ENCODE assay signal across 8 cellular contexts in the genomic region with DNA sequence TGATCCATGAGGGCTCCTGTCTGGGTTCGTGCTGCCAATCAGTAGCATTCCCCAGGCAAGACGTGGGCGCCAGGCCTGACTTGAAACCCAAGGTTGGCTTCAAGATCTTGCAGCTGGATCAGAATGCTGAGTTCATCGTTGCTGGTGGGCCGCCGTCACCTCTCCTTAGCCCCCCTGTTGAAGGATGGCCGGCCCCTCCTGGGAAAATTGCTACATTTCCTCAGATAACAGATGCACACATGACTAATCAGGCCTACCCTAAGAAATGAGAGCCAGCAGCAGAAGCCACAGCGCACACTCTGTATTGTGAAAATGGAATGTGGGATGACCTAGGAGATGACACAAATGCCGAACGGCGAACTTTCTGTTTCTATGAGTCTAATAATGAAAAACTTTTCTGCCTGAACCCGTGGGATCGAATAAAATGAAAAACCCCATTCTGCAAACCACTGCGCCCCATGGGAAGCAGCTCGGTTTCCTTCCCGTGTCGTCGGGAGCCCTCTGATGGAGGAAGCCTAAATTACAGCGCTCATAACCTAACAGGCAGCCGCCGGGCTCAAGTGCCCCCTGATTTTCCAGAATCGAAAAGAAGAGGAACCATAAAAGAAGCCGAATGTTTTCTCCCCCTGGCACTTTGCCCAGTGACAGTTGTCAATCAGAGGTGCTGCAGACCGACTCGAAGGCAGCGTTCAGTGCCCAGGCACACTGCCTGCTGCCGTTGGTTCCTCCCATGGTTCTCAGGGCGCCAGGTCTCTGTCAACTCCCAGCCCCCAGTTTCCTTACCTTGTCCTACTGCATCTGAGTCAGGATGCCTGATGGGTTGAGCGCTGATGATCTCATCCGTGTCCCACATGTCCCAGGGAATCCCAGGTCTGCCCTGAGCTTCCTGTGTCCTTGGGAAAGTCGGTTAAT. TPM values are rescaled to one million over a fixed set of nuclear protein-coding genes. Genes with fewer than 3 reads are reported as not detected.
DNase-seq lines count a peak whose midpoint lies in the region; ATAC-seq, FAIRE-seq and TF ChIP-seq lines count a peak whose summit lies in the region.

No MANE protein-coding gene starts in this region.

- RAD21 ChIA-PET in GM12878 (lab: Charles Lee; ENCODE audit: unreplicated experiment) = interaction anchor here (0.6 to 5.6 kb wide), 17 partner anchors 9 to 94 kb away, joined by 3 to 59 read pairs (median 4); a partner anchor contains a TSS

- H3K4me3 ChIP-seq in ACC112 (ENCODE audit: low read depth, low read length) = peak overlapping the region; percentile 68
- H3K4me3 ChIP-seq in GM12878 = peak overlapping the region; percentile 5; the same call in 1 of the 2 replicates

- WGBS in GM12878 (ENCODE audit: insufficient coverage, insufficient replicate concordance, low lambda C conversion rate, missing lambda C conversion rate) = 15% methylated on average over 31 of the region's 31 CpGs

- H3K27ac ChIP-seq in ACC112 (ENCODE audit: low read depth, low read length) (peak overlapping the region; percentile 98), GM12878 (ENCODE audit: control insufficient read depth, insufficient read depth) (peak overlapping the region; percentile 51)

- peak; percentile 96 for FAIRE-seq in GM12892 (lab: Jason Lieb, UNC)
- FAIRE-seq in GM12878 (lab: Jason Lieb, UNC) = peak; percentile 88

- peak overlapping the region; percentile 93 for H3K4me2 ChIP-seq in GM12878 (ENCODE audit: control insufficient read depth, insufficient read depth)

- peak overlapping the region; percentile 67 for H2AFZ ChIP-seq in ACC112 (ENCODE audit: low read length, unreplicated experiment)
- peak overlapping the region; percentile 87 for H2AFZ ChIP-seq in GM12878 (ENCODE audit: control insufficient read depth, low read depth, low read length)

- SMC1A ChIA-PET in GM12878 (lab: Charles Lee; ENCODE audit: uncharacterized antibody, unreplicated experiment) = interaction anchor here (0.7 to 3.8 kb wide), 15 partner anchors 17 to 232 kb away, joined by 3 to 43 read pairs (median 6); a partner anchor contains a TSS

- peak overlapping the region; percentile 44; the same call in 1 of the 2 replicates for H3K9ac ChIP-seq in GM12878 (ENCODE audit: control insufficient read depth, insufficient read depth, low read length)

- POLR2A ChIA-PET in GM12878 (lab: Charles Lee) = interaction anchor here (0.6 to 2.3 kb wide), 3 partner anchors 86 to 1015 kb away, joined by 3 to 6 read pairs (median 4); no protein-coding TSS in a partner anchor

- H3K4me1 ChIP-seq in ACC112 (ENCODE audit: control insufficient read depth, insufficient read depth, low read length, unreplicated experiment) (peaks cover 66% of the 10 kb centered on the region), GM12878 (ENCODE audit: control insufficient read depth, insufficient read depth, low read length) (peaks cover 52% of the 10 kb centered on the region)

- CTCF ChIA-PET in GM12878 (lab: Yijun Ruan, JAX) = interaction anchor here (0.8 to 6.6 kb wide), 33 partner anchors 8 to 278 kb away, joined by 3 to 117 read pairs (median 6); a partner anchor contains a TSS

- peak; percentile 96 for TF ChIP-seq RAD21 in GM12878 (IDR thresholded peaks at IDR 0.05; ENCODE audit: insufficient read depth, low read depth, low read length)

- in situ Hi-C loops in GM12878 (cut with MboI) = loop anchor here (5.0 kb wide), 1 partner anchor 84 kb away; no protein-coding TSS in a partner anchor

- TF ChIP-seq POLR2A in GM12892 (IDR thresholded peaks at IDR 0.05; ENCODE audit: low read depth, low read length) (no peak), GM12878 (IDR thresholded peaks at IDR 0.05; ENCODE audit: low read depth, low read length) (no peak)

- TF ChIP-seq EP300 in GM12878 (IDR thresholded peaks at IDR 0.05; ENCODE audit: borderline replicate concordance in 1 of 2, control insufficient read depth in 1 of 2, low read depth in 2 of 2, low read length in 2 of 2) = peak in 1 of 2 experiments; percentile 61; a peak in 1 of 4 replicates

- TF ChIP-seq CTCF in GM12878 (IDR thresholded peaks at IDR 0.05 in 2 of 3, conservative IDR thresholded peaks at IDR 0.05 in 1 of 3; ENCODE audit: control insufficient read depth in 2 of 3, extremely low read depth in 1 of 3, insufficient read depth in 1 of 3, low read depth in 3 of 3, low read length in 3 of 3) = peak; percentile 81 to 97 (median 86); a peak in 5 of 6 replicates

- H3K27me3 ChIP-seq in ACC112 (ENCODE audit: insufficient read depth, low read length) = no peaks in the 10 kb centered on the region
- peaks cover 0 to 21% of the 10 kb centered on the region in 2 experiments; a peak in 3 of 4 replicates for H3K27me3 ChIP-seq in GM12878 (replicated peaks in 1 of 2; ENCODE audit: control insufficient read depth in 2 of 2, insufficient read depth in 2 of 2, low read length in 1 of 2)

- peak; percentile 74 for ATAC-seq in GM12878

- BruUV-seq in GM12878 (replicated peaks; lab: Mats Ljungman, UMichigan) = no TSS peak

- H3K79me2 ChIP-seq in ACC112 (ENCODE audit: control insufficient read depth, insufficient read depth, low read length, unreplicated experiment) (peaks cover 24% of the 10 kb centered on the region), GM12878 (ENCODE audit: control insufficient read depth, insufficient read depth, low read length) (no peaks in the 10 kb centered on the region)

- no peaks in the 10 kb centered on the region for H3K36me3 ChIP-seq in ACC112 (ENCODE audit: insufficient read depth, low read length)
- H3K36me3 ChIP-seq in GM12878 (ENCODE audit: control insufficient read depth in 2 of 2, insufficient read depth in 2 of 2, low read length in 1 of 2) = no peaks in the 10 kb centered on the region

- intact Hi-C loops in GM12878 (cut with micrococcal nuclease; ENCODE audit: unreplicated experiment) = loop anchor here (1.0 to 5.0 kb wide), 4 partner anchors 15 to 189 kb away; no protein-coding TSS in a partner anchor

- no peaks in the 10 kb centered on the region for H4K20me1 ChIP-seq in GM12878 (ENCODE audit: control insufficient read depth, insufficient read depth)

- DNase-seq in GM12892 (ENCODE audit: insufficient read length) (peak; percentile 41), M059J (ENCODE audit: low read depth) (peak; percentile 82), T-helper 9 cell (peak; percentile 45), GM12878 (ENCODE audit: low read depth, low spot score) (peak; percentile 67), iPS-NIHi11 (ENCODE audit: low spot score) (peak; percentile 68), NCI-H187 treated with DMSO at 0.1 percent for 48 hours (lab: John Stamatoyannopoulos, UW) (no peak)
- DNase-seq in stimulated activated CD4-positive, alpha-beta T cell treated with anti-CD3 and anti-CD28 coated beads, Interleukin-12 subunit alpha, Interleukin-12 subunit beta, amount 100 ng/mL, for 24 hours (ENCODE audit: low read depth in 2 of 2) = peak; percentile 32 to 64

- no peaks in the 10 kb centered on the region for H3K9me3 ChIP-seq in GM12878 (replicated peaks; ENCODE audit: control insufficient read depth, insufficient read depth, low read length)

TF ChIP-seq in GM12878, 131 proteins besides CTCF, POLR2A, EP300 and RAD21 (continues in another document):
- TF ChIP-seq SP1 (IDR thresholded peaks at IDR 0.05; ENCODE audit: low read depth, low read length) (peak; percentile 23), SMAD1 (IDR thresholded peaks at IDR 0.05; ENCODE audit: low read depth, partially characterized antibody) (no peak), SRF (IDR thresholded peaks at IDR 0.05; ENCODE audit: low read depth in 2 of 2, low read length in 2 of 2) (no peak), NR2C2 (IDR thresholded peaks at IDR 0.05; ENCODE audit: borderline replicate concordance, control insufficient read depth, insufficient read length, low read depth) (no peak), LARP7 (IDR thresholded peaks at IDR 0.05) (0 out of 2 replicates have a peak, but pooled peaks have one; percentile 23)
- TF ChIP-seq, protein P1, sequence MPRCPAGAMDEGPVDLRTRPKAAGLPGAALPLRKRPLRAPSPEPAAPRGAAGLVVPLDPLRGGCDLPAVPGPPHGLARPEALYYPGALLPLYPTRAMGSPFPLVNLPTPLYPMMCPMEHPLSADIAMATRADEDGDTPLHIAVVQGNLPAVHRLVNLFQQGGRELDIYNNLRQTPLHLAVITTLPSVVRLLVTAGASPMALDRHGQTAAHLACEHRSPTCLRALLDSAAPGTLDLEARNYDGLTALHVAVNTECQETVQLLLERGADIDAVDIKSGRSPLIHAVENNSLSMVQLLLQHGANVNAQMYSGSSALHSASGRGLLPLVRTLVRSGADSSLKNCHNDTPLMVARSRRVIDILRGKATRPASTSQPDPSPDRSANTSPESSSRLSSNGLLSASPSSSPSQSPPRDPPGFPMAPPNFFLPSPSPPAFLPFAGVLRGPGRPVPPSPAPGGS (IDR thresholded peaks at IDR 0.05; ENCODE audit: borderline replicate concordance, insufficient read depth, low read depth, low read length, poor library complexity, severe bottlenecking) = peak; percentile 35

RNA-seq across cellular contexts. Expression of a gene that starts 38.2 kb away (rescaled TPM):
- polyA plus RNA-seq in GM12892 (2012; ENCODE audit: missing spikeins) = 6.6 TPM
- 7.7 and 15.9 TPM in 2 replicates for total RNA-seq in M059J (2014; rRNA removed; shearing (Covaris generic))
- 14.4 and 15.0 TPM in 2 replicates for total RNA-seq in GM12878 (2013; cell fraction: nucleolus; rRNA removed)
- total RNA-seq in GM12878 (2014; rRNA removed) (9.7 and 10.4 TPM in 2 replicates), GM12878 (2014; rRNA removed; fragmentation: Illumina TruSeq; extraction: Trizol) (8.1 and 9.4 TPM in 2 replicates), GM12878 (2021) (20.7 TPM in 2 replicates)
- polyA plus RNA-seq in GM12878 (2011; ENCODE audit: low read depth) = 4.9 TPM
- polyA plus RNA-seq in GM12878 (2011; rRNA removed) (3.9 and 4.9 TPM in 2 replicates), GM12878 (2014; fragmentation: Illumina TruSeq; extraction: Trizol) (9.9 and 10.1 TPM in 2 replicates), GM12878 (2014; fragmentation: Nextera tagmentation; extraction: Ambion mirVana) (1 to 10 TPM; 1.2 to 1.4 TPM), GM12878 (2014; rRNA removed) (12.1 and 13.1 TPM in 2 replicates), GM12878 (2016; fragmentation: Nextera tagmentation; extraction: Ambion mirVana) (1 to 10 TPM; 5.9 to 6.0 TPM)
- polyA plus RNA-seq in GM12878 (2011; cell fraction: cytosol; rRNA removed) = 6.3 and 6.4 TPM in 2 replicates
- 7.7 and 10.0 TPM in 2 replicates for polyA plus RNA-seq in GM12878 (2011; cell fraction: nucleus; rRNA removed)
- polyA plus RNA-seq in GM12878 (2012) = 7.3 and 7.7 TPM in 2 replicates
- polyA minus RNA-seq in GM12878 (2011; rRNA and poly(A)+ RNA removed) = 4.8 and 10.9 TPM in 2 replicates
- 5.1 and 5.9 TPM in 2 replicates for polyA minus RNA-seq in GM12878 (2011; cell fraction: cytosol; rRNA and poly(A)+ RNA removed)
- 2.2 and 3.4 TPM in 2 replicates for polyA minus RNA-seq in GM12878 (2011; cell fraction: nucleus; rRNA and poly(A)+ RNA removed)
